Comparison of ENCODE assay signal across 20 cellular contexts in the genomic region with DNA sequence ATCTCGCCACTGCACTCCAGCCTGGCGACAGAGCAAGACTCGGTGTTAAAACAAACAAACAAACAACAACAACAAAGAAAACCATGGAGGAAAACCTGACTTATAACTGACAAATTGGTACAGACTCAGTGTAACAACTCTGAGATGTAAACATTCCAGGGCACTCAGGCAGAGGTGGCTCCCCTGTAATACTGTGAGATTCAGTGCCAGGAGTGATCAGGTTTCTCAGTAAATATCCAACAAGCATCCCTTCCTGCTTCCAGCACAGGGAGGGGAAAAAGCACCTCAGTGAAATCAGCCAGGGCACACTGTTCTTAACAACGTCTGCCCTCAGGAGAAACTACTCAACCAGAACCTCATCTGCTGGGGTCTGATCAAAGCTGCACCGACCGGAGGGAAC. TPM values are rescaled to one million over a fixed set of nuclear protein-coding genes. Genes with fewer than 3 reads are reported as not detected.
DNase-seq lines count a peak whose midpoint lies in the region; ATAC-seq and TF ChIP-seq lines count a peak whose summit lies in the region.
"Had no signal": no experiment of that assay in that cellular context is flagged by ENCODE, and none has a peak within 500 bp of the region (broad histone marks: within the 10 kb centered on the region; RNA-seq: fewer than 3 reads in every experiment).

No MANE protein-coding gene starts in this region.

- peaks cover 3% of the 10 kb centered on the region for H3K79me2 ChIP-seq in parathyroid adenoma

- H3K36me3 ChIP-seq in parathyroid adenoma (ENCODE audit: control insufficient read depth, insufficient read depth, low read length), result no peaks in the 10 kb centered on the region
- H3K36me3 ChIP-seq: breast epithelium had no signal

- peaks cover 19% of the 10 kb centered on the region for H3K4me1 Mint-ChIP-seq in activated T-helper 17 cell treated with anti-CD3 and anti-CD28 coated beads, Interleukin-2, amount 50 U/mL, for 72 hours
- H3K4me1 Mint-ChIP-seq: activated B cell treated with CpG ODN at 0.5 μM for 24 hours had no signal

- TF ChIP-seq EP300 in Ishikawa (IDR thresholded peaks at IDR 0.05; ENCODE audit: borderline replicate concordance), result no peak; the same call in 1 of the 2 replicates

- peak overlapping the region; percentile 40 for H3K27ac ChIP-seq in parathyroid adenoma
- H3K27ac ChIP-seq: breast epithelium had no signal

- peaks cover 46% of the 10 kb centered on the region for H3K36me3 Mint-ChIP-seq in activated T-helper 17 cell treated with anti-CD3 and anti-CD28 coated beads, Interleukin-2, amount 50 U/mL, for 72 hours (ENCODE audit: low read depth)
- H3K36me3 Mint-ChIP-seq: natural killer cell had no signal

- ATAC-seq in activated T-helper 17 cell treated with anti-CD3 and anti-CD28 coated beads, Interleukin-2, amount 50 U/mL, for 72 hours (replicated peaks), result no peak
- ATAC-seq in HG03571 (IDR thresholded peaks at IDR 0.05; ENCODE audit: unreplicated experiment) (no peak), GM21367 (IDR thresholded peaks at IDR 0.05; ENCODE audit: unreplicated experiment) (no peak), HG03457 (IDR thresholded peaks at IDR 0.05; ENCODE audit: unreplicated experiment) (no peak)
- ATAC-seq: natural killer cell had no signal

- no peaks in the 10 kb centered on the region for H3K27me3 ChIP-seq in parathyroid adenoma (ENCODE audit: control insufficient read depth, insufficient read depth, low read length)
- H3K27me3 ChIP-seq: breast epithelium had no signal

- peak overlapping the region; percentile 3 for H3K4me2 ChIP-seq in parathyroid adenoma (ENCODE audit: low read length)

- DNase-seq in DMS53 (lab: John Stamatoyannopoulos, UW), result peak; percentile 17
- no peak for DNase-seq in activated effector memory CD4-positive, alpha-beta T cell treated with anti-CD3 and anti-CD28 coated beads, Interleukin-2, amount 50 U/mL, for 16 hours
- DNase-seq: activated B cell treated with CpG ODN at 0.5 μM for 24 hours; activated CD8-positive, alpha-beta T cell treated with anti-CD3 and anti-CD28 coated beads, Interleukin-2, amount 10 ng/mL, durations not matched to agents 7 days and 5 days; activated T-cell treated with anti-CD3 and anti-CD28 coated beads, Interleukin-2, amount 50 U/mL, for 72 hours; DND-41; HFFc6; immature natural killer cell; natural killer cell; NCI-H2081; NK-92 treated with Interleukin-12 subunit alpha and Interleukin-12 subunit beta, amount 100 ng/mL, for 24 hours had no signal

- H3K4me3 Mint-ChIP-seq in activated T-helper 17 cell treated with anti-CD3 and anti-CD28 coated beads, Interleukin-2, amount 50 U/mL, for 72 hours, result no peak overlapping the region
- H3K4me3 Mint-ChIP-seq: activated B cell treated with CpG ODN at 0.5 μM for 24 hours, B cell, HFFc6, immature natural killer cell, natural killer cell had no signal

- H3K9me3 Mint-ChIP-seq in activated T-helper 17 cell treated with anti-CD3 and anti-CD28 coated beads, Interleukin-2, amount 50 U/mL, for 72 hours, result no peaks in the 10 kb centered on the region
- H3K9me3 Mint-ChIP-seq: activated B cell treated with CpG ODN at 0.5 μM for 24 hours; activated T-cell treated with anti-CD3 and anti-CD28 coated beads, Interleukin-2, amount 50 U/mL, for 72 hours; HFFc6; immature natural killer cell; natural killer cell had no signal

- peaks cover 46% of the 10 kb centered on the region for H3K4me1 ChIP-seq in parathyroid adenoma
- H3K4me1 ChIP-seq: breast epithelium had no signal

- no peak overlapping the region for H2AFZ ChIP-seq in parathyroid adenoma

- H3K9me3 ChIP-seq in parathyroid adenoma (ENCODE audit: control insufficient read depth, low read length), result no peaks in the 10 kb centered on the region
- H3K9me3 ChIP-seq: breast epithelium had no signal

- TF ChIP-seq RAD21 in Ishikawa (IDR thresholded peaks at IDR 0.05; ENCODE audit: low read depth), result no peak

- H3K9ac ChIP-seq in parathyroid adenoma, result no peak overlapping the region

- H3K4me3 ChIP-seq in parathyroid adenoma (ENCODE audit: low read depth, low read length), result no peak overlapping the region
- H3K4me3 ChIP-seq: breast epithelium had no signal

- peak overlapping the region; percentile 35 for H3K27ac Mint-ChIP-seq in activated T-helper 17 cell treated with anti-CD3 and anti-CD28 coated beads, Interleukin-2, amount 50 U/mL, for 72 hours
- H3K27ac Mint-ChIP-seq: activated B cell treated with CpG ODN at 0.5 μM for 24 hours, B cell, immature natural killer cell had no signal

- TF ChIP-seq CTCF in parathyroid adenoma (IDR thresholded peaks at IDR 0.05), result no peak

- no peaks in the 10 kb centered on the region for H3K27me3 Mint-ChIP-seq in activated T-helper 17 cell treated with anti-CD3 and anti-CD28 coated beads, Interleukin-2, amount 50 U/mL, for 72 hours
- H3K27me3 Mint-ChIP-seq: activated B cell treated with CpG ODN at 0.5 μM for 24 hours, B cell, progenitor cell of endocrine pancreas had no signal

TF ChIP-seq in Ishikawa, 13 proteins besides CTCF, POLR2A, EP300 and RAD21:
- TF ChIP-seq FOXM1 (IDR thresholded peaks at IDR 0.05; ENCODE audit: borderline replicate concordance, low read depth), result no peak
- peak; percentile 45; the same call in 1 of the 2 replicates for TF ChIP-seq NFIC (IDR thresholded peaks at IDR 0.05)
- TF ChIP-seq TEAD4 (IDR thresholded peaks at IDR 0.05), result peak; percentile 70
- TF ChIP-seq, protein P1, sequence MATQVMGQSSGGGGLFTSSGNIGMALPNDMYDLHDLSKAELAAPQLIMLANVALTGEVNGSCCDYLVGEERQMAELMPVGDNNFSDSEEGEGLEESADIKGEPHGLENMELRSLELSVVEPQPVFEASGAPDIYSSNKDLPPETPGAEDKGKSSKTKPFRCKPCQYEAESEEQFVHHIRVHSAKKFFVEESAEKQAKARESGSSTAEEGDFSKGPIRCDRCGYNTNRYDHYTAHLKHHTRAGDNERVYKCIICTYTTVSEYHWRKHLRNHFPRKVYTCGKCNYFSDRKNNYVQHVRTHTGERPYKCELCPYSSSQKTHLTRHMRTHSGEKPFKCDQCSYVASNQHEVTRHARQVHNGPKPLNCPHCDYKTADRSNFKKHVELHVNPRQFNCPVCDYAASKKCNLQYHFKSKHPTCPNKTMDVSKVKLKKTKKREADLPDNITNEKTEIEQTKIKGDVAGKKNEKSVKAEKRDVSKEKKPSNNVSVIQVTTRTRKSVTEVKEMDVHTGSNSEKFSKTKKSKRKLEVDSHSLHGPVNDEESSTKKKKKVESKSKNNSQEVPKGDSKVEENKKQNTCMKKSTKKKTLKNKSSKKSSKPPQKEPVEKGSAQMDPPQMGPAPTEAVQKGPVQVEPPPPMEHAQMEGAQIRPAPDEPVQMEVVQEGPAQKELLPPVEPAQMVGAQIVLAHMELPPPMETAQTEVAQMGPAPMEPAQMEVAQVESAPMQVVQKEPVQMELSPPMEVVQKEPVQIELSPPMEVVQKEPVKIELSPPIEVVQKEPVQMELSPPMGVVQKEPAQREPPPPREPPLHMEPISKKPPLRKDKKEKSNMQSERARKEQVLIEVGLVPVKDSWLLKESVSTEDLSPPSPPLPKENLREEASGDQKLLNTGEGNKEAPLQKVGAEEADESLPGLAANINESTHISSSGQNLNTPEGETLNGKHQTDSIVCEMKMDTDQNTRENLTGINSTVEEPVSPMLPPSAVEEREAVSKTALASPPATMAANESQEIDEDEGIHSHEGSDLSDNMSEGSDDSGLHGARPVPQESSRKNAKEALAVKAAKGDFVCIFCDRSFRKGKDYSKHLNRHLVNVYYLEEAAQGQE (IDR thresholded peaks at IDR 0.05; ENCODE audit: low read depth), result no peak
- no peak for TF ChIP-seq CREB1 (IDR thresholded peaks at IDR 0.05; ENCODE audit: low read depth)

RNA-seq across cellular contexts. Expression of a gene that starts 52.4 kb away (rescaled TPM):
- 10 to 100 TPM; 37.5 to 39.7 TPM for total RNA-seq in activated T-helper 17 cell treated with anti-CD3 and anti-CD28 coated beads, Interleukin-2, amount 50 U/mL, for 72 hours
